In the genomic region with DNA sequence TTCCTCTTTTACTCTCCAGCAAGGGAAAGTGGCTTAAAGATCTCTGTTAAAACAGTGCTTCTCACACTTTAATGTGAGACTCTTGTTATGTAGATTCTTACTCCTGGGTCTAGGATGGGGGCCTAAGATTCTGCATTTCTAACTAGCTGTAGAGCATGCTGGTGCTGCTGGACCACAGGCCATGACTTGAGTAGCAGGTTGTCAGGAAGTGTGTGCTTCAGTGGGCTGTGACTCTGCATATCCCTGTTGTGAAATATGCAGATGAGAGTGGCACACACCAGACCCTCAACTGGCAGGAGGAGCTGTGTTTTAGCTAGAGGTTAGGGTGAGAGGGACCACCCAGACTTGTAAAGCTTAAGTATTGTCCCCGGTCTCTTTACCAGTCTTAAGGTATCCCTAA, we compare ENCODE assay signal across 10 cellular contexts.
DNase-seq lines count a peak whose midpoint lies in the region; ATAC-seq and TF ChIP-seq lines count a peak whose summit lies in the region.
"Had no signal": no experiment of that assay in that cellular context is flagged by ENCODE, and none has a peak within 500 bp of the region (broad histone marks: within the 10 kb centered on the region; RNA-seq: fewer than 3 reads in every experiment).

No MANE protein-coding gene starts in this region.

- H3K4me3 Mint-ChIP-seq in activated naive CD8-positive, alpha-beta T cell = peak overlapping the region; percentile 75

- no peaks in the 10 kb centered on the region for H3K9me3 Mint-ChIP-seq in activated naive CD8-positive, alpha-beta T cell (ENCODE audit: low read depth)

- H3K27me3 Mint-ChIP-seq in activated naive CD8-positive, alpha-beta T cell = no peaks in the 10 kb centered on the region

- TF ChIP-seq CTCF in left lung (IDR thresholded peaks at IDR 0.05) (no peak), GM13976 (IDR thresholded peaks at IDR 0.05; ENCODE audit: borderline replicate concordance, control extremely low read depth, extremely low read depth, insufficient read depth, missing control alignments) (no peak), omental fat pad (IDR thresholded peaks at IDR 0.05) (no peak)

- H3K4me2 ChIP-seq in BLaER1 = peak overlapping the region; percentile 76

- H3K4me1 Mint-ChIP-seq in activated naive CD8-positive, alpha-beta T cell (ENCODE audit: low read depth) = peaks cover 17% of the 10 kb centered on the region

- H3K4me3 ChIP-seq in BLaER1 = peak overlapping the region; percentile 6; the same call in 1 of the 2 replicates
- H3K4me3 ChIP-seq in HUES48 (ENCODE audit: low read depth, low read length) = peak overlapping the region; percentile 44
- no peak overlapping the region for H3K4me3 ChIP-seq in left lung
- H3K4me3 ChIP-seq: pancreas had no signal

- ATAC-seq in left lung (peak; percentile 59), omental fat pad (ENCODE audit: low FRiP score) (no peak), GM21529 (IDR thresholded peaks at IDR 0.05; ENCODE audit: unreplicated experiment) (no peak)

- no peaks in the 10 kb centered on the region for H3K36me3 Mint-ChIP-seq in activated naive CD8-positive, alpha-beta T cell

- no peak for DNase-seq in left lung
- DNase-seq in GM13976 (ENCODE audit: low spot score) = no peak
- DNase-seq in omental fat pad (ENCODE audit: low spot score) = no peak
- no peak for DNase-seq in islet precursor cell
- DNase-seq: NCI-H748 treated with DMSO at 0.1 percent for 48 hours, pancreas had no signal

- no peaks in the 10 kb centered on the region for H4K20me1 ChIP-seq in BLaER1

- H3K9me3 ChIP-seq in BLaER1 (no peaks in the 10 kb centered on the region), HUES48 (ENCODE audit: control insufficient read depth, insufficient read depth, low read length) (no peaks in the 10 kb centered on the region), left lung (no peaks in the 10 kb centered on the region)
- H3K9me3 ChIP-seq: pancreas had no signal

- peaks cover 73% of the 10 kb centered on the region for H3K4me1 ChIP-seq in BLaER1
- peaks cover 32% of the 10 kb centered on the region for H3K4me1 ChIP-seq in HUES48 (ENCODE audit: control insufficient read depth, insufficient read depth, low read length)
- H3K4me1 ChIP-seq in left lung = peaks cover 9 to 27% of the 10 kb centered on the region in 2 donors

- intact Hi-C loops in left lung (cut with DNase I) = no loop called here

- H3K27ac Mint-ChIP-seq in activated naive CD8-positive, alpha-beta T cell = no peak overlapping the region

- H3K36me3 ChIP-seq in BLaER1 (no peaks in the 10 kb centered on the region), HUES48 (ENCODE audit: control insufficient read depth, insufficient read depth, low read length) (no peaks in the 10 kb centered on the region), left lung (no peaks in the 10 kb centered on the region)
- H3K36me3 ChIP-seq: pancreas had no signal

- no peaks in the 10 kb centered on the region for H3K27me3 ChIP-seq in BLaER1
- H3K27me3 ChIP-seq in HUES48 (ENCODE audit: control insufficient read depth, insufficient read depth, low read length) = no peaks in the 10 kb centered on the region
- H3K27me3 ChIP-seq in left lung = no peaks in the 10 kb centered on the region
- H3K27me3 ChIP-seq: pancreas had no signal

- peak overlapping the region; percentile 37 for H3K9ac ChIP-seq in BLaER1
- H3K9ac ChIP-seq in HUES48 (ENCODE audit: low read depth, low read length) = no peak overlapping the region

- peak overlapping the region; percentile 56 for H3K27ac ChIP-seq in BLaER1
- peak overlapping the region; percentile 76 for H3K27ac ChIP-seq in HUES48 (ENCODE audit: low read depth, low read length)
- H3K27ac ChIP-seq in left lung = no peak overlapping the region
- H3K27ac ChIP-seq: pancreas had no signal

- in situ Hi-C loops in GM13976 (cut with MboI; ENCODE audit: low sequenced_read_pairs, unreplicated experiment) = no loop called here

Comparison
In these comparisons a context has a peak if more than half of its experiments do, and no peak if none do; other contexts are left out.
1. H3K27ac ChIP-seq: peak in BLaER1 (single experiment) and HUES48 (single experiment); none in left lung (0 of 2).
2. H3K4me3 ChIP-seq: peak in BLaER1 (single experiment) and HUES48 (single experiment); none in left lung (0 of 2).